ENCODE assay signal across 11 cellular contexts in the genomic region with DNA sequence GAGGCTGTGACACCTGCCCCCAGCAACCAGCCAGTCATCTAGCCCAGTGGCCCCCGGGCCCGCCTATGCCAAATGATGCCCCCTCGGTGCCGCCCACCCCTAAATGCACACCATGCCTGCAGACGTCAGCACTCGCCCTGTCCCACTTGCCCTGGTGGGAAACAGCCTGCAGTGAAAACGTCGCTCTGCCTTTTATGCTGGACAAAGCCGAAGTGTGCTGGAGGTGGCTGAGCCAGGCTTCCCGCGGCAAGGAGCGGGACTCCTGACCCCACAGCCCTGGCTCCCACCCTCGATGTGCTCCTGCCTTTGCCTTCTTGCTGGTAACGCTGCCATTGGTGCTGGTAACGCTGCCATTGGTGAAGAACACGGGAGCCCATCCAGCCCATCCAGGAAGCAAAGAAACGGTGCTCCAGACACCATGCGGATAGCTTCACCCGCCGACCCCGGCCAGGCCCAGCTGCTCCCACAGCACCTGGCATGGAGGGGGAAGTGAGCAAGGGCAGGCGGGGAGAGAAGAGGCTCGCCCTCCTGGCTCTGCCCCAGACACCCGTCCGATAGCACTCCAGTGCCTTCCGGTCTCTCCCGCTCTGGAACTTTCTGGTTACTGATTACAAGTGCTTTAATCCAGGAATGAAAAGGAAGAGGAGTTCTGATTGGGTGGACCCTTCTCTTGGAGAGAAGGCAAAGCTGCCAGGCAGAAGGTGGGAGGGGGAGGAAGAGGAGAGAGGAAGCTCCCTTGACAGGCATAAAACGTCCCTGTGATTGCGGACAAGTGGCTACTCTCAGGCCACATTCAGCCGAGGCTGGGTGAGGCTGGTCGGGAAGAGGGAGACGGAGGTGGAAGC. TPM values are rescaled to one million over a fixed set of nuclear protein-coding genes. Genes with fewer than 3 reads are reported as not detected.
DNase-seq lines count a peak whose midpoint lies in the region; ATAC-seq and TF ChIP-seq lines count a peak whose summit lies in the region.
"Had no signal": no experiment of that assay in that cellular context is flagged by ENCODE, and none has a peak within 500 bp of the region (broad histone marks: within the 10 kb centered on the region; RNA-seq: fewer than 3 reads in every experiment).

No MANE protein-coding gene starts in this region.

- peaks cover 13% of the 10 kb centered on the region for H3K27me3 Mint-ChIP-seq in chondrocyte (ENCODE audit: low read depth)
- H3K27me3 Mint-ChIP-seq in type B pancreatic cell: peaks cover 10% of the 10 kb centered on the region
- peaks cover 37% of the 10 kb centered on the region for H3K27me3 Mint-ChIP-seq in T-helper 17 cell

- DNase-seq in DMS 273 (lab: John Stamatoyannopoulos, UW; ENCODE audit: unreplicated experiment) (peak; percentile 66), DMS 273 treated with DMSO at 0.1 percent for 48 hours (lab: John Stamatoyannopoulos, UW) (no peak), chondrocyte (ENCODE audit: low spot score) (peak; percentile 90), left kidney (ENCODE audit: low read depth, low spot score) (peak; percentile 75), type B pancreatic cell (ENCODE audit: extremely low spot score, unreplicated experiment) (no peak), SW480 (ENCODE audit: low spot score) (no peak), T-helper 17 cell (no peak)
- DNase-seq: activated CD8-positive, alpha-beta memory T cell treated with anti-CD3 and anti-CD28 coated beads, Interleukin-2, amount 10 ng/mL, durations not matched to agents 7 days and 5 days; DMS79 treated with DMSO at 0.1 percent for 48 hours; stimulated activated naive CD4-positive, alpha-beta T cell had no signal

- H3K9me3 Mint-ChIP-seq in chondrocyte (ENCODE audit: low read depth) (no peaks in the 10 kb centered on the region), type B pancreatic cell (no peaks in the 10 kb centered on the region)

- no peak overlapping the region for H3K27ac Mint-ChIP-seq in chondrocyte (ENCODE audit: unreplicated experiment)
- H3K27ac Mint-ChIP-seq in type B pancreatic cell: no peak overlapping the region
- no peak overlapping the region for H3K27ac Mint-ChIP-seq in T-helper 17 cell
- H3K27ac Mint-ChIP-seq: activated CD8-positive, alpha-beta memory T cell treated with anti-CD3 and anti-CD28 coated beads, Interleukin-2, amount 10 ng/mL, durations not matched to agents 7 days and 5 days had no signal

- H3K36me3 Mint-ChIP-seq in chondrocyte (ENCODE audit: low read depth) (no peaks in the 10 kb centered on the region), type B pancreatic cell (no peaks in the 10 kb centered on the region), T-helper 17 cell (ENCODE audit: low read depth) (no peaks in the 10 kb centered on the region)
- H3K36me3 Mint-ChIP-seq: activated CD8-positive, alpha-beta memory T cell treated with anti-CD3 and anti-CD28 coated beads, Interleukin-2, amount 10 ng/mL, durations not matched to agents 7 days and 5 days had no signal

- H3K4me3 Mint-ChIP-seq in chondrocyte (ENCODE audit: unreplicated experiment): no peak overlapping the region
- H3K4me3 Mint-ChIP-seq in type B pancreatic cell: peak overlapping the region; percentile 38
- no peak overlapping the region for H3K4me3 Mint-ChIP-seq in T-helper 17 cell
- H3K4me3 Mint-ChIP-seq: activated CD8-positive, alpha-beta memory T cell treated with anti-CD3 and anti-CD28 coated beads, Interleukin-2, amount 10 ng/mL, durations not matched to agents 7 days and 5 days had no signal

- H3K4me1 Mint-ChIP-seq in chondrocyte (ENCODE audit: low read depth) (peaks cover 25% of the 10 kb centered on the region), type B pancreatic cell (ENCODE audit: unreplicated experiment) (peaks cover 28% of the 10 kb centered on the region), T-helper 17 cell (peaks cover 10% of the 10 kb centered on the region)

- no peak for TF ChIP-seq CTCF in chondrocyte (IDR thresholded peaks at IDR 0.05)
- no peak for TF ChIP-seq CTCF in type B pancreatic cell (conservative IDR thresholded peaks at IDR 0.05)

- ATAC-seq in GM19328 (IDR thresholded peaks at IDR 0.05; ENCODE audit: unreplicated experiment): no peak
- ATAC-seq in T-helper 17 cell: no peak
- ATAC-seq: activated CD8-positive, alpha-beta memory T cell treated with anti-CD3 and anti-CD28 coated beads, Interleukin-2, amount 10 ng/mL, durations not matched to agents 7 days and 5 days had no signal

- no peaks in the 10 kb centered on the region for H3K9me3 ChIP-seq in T-helper 17 cell (ENCODE audit: control insufficient read depth, low read length, poor library complexity, severe bottlenecking)

RNA-seq across cellular contexts. Expression of gene BAIAP2, which starts 4.0 kb away (rescaled TPM):
- total RNA-seq in chondrocyte: 28.9 to 43.6 TPM (median 29.5 TPM) in 3 replicates
- 62.7 and 120 TPM in 2 replicates for total RNA-seq in type B pancreatic cell (ENCODE audit: low replicate concordance)
- total RNA-seq in T-helper 17 cell: 10 to 100 TPM; 11.0 to 13.9 TPM

RNA-seq across cellular contexts. Expression of gene CHMP6, which starts 39.3 kb away (rescaled TPM):
- total RNA-seq in chondrocyte (27.6 to 33.0 TPM (median 28.4 TPM) in 3 replicates), type B pancreatic cell (ENCODE audit: low replicate concordance) (29.1 and 33.4 TPM in 2 replicates), T-helper 17 cell (10 to 100 TPM; 21.0 to 25.6 TPM)

Comparison
In these comparisons a context has a peak if more than half of its experiments do, and no peak if none do; other contexts are left out.
1. DNase-seq: peak in DMS 273 (single experiment), chondrocyte (single experiment) and left kidney (single experiment); none in DMS 273 treated with DMSO at 0.1 percent for 48 hours (single experiment), type B pancreatic cell (single experiment), SW480 (single experiment) and T-helper 17 cell (0 of 3).